ENCODE assay signal across 7 cellular contexts in the genomic region with DNA sequence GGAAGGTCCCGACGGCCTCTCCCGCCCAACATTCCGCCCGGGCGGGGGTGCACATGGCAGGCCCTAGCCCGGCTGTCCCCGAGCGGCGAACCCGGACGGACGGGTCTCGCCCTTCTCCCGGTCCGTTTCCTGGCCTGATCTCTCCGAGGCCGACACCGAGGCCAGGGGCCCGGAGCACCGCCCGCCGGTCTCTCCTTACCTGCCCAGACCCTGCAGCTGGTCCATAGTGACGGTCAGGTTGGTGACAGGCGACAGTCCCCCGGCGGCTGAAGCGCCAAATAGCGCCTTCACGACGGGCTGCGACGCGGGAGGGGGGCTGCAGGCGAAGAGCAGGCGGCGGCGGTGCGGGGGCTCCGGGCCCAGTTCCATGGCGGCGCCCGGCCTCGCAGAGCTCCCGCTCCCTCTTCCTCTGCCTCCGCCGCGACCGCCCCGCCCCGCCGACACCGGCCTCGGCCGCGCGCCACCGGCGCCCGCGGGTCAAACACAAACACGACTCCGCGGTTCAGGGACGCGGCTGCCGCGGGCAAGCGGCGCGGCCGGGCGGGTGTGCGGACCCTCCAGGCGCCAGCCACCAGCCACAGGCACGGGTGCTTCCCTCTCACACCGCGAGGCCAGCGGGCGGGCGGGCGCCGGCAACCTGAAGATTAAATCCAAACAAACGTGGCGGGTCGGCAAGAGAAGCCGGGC. TPM values are rescaled to one million over a fixed set of nuclear protein-coding genes. Genes with fewer than 3 reads are reported as not detected.
A peak's percentile ranks its signal among the peaks of the same experiment; 100 is the strongest.
DNase-seq lines count a peak whose midpoint lies in the region; ATAC-seq and TF ChIP-seq lines count a peak whose summit lies in the region.

No MANE protein-coding gene starts in this region.

- no peak for TF ChIP-seq CTCF in GM12875 (IDR thresholded peaks at IDR 0.05; ENCODE audit: borderline replicate concordance, insufficient read depth, low read depth, low read length)
- TF ChIP-seq CTCF in KMS-11 (conservative IDR thresholded peaks at IDR 0.05; ENCODE audit: low read depth, low read length), result no peak
- TF ChIP-seq CTCF in hepatocyte (IDR thresholded peaks at IDR 0.05; ENCODE audit: poor library complexity), result no peak
- no peak for TF ChIP-seq CTCF in sigmoid colon (IDR thresholded peaks at IDR 0.05)

- H3K27me3 Mint-ChIP-seq in activated naive CD4-positive, alpha-beta T cell treated with anti-CD3 and anti-CD28 coated beads, Interleukin-2, amount 10 ng/mL, durations not matched to agents 7 days and 5 days, result peaks cover under 1% of the 10 kb centered on the region

- H4K20me1 ChIP-seq in KMS-11 (ENCODE audit: insufficient read depth) (no peaks in the 10 kb centered on the region), hepatocyte (ENCODE audit: insufficient read depth, poor library complexity, severe bottlenecking) (no peaks in the 10 kb centered on the region)

- H3K4me2 ChIP-seq in KMS-11 (peak overlapping the region; percentile 42; the same call in 1 of the 2 replicates), hepatocyte (peak overlapping the region; percentile 97)

- no peaks in the 10 kb centered on the region for H3K27me3 ChIP-seq in KMS-11 (ENCODE audit: insufficient read depth, low read depth)
- H3K27me3 ChIP-seq in hepatocyte, result no peaks in the 10 kb centered on the region
- peaks cover 0 to 4% (median 0%) of the 10 kb centered on the region in 3 donors for H3K27me3 ChIP-seq in sigmoid colon

- CTCF ChIA-PET in activated naive CD4-positive, alpha-beta T cell treated with anti-CD3 and anti-CD28 coated beads, Interleukin-2, amount 10 ng/mL, durations not matched to agents 7 days and 5 days (lab: Charles Lee), result interaction anchor here (0.8 to 1.2 kb wide), 2 partner anchors 53 to 249 kb away, joined by 4 to 5 read pairs; partner anchors contain the start of gene ZNF589

- peak overlapping the region; percentile 81 for H3K4me3 Mint-ChIP-seq in activated naive CD4-positive, alpha-beta T cell treated with anti-CD3 and anti-CD28 coated beads, Interleukin-2, amount 10 ng/mL, durations not matched to agents 7 days and 5 days

- H3K9ac ChIP-seq in KMS-11, result peak overlapping the region; percentile 73; the same call in 1 of the 2 replicates

- H3K4me1 ChIP-seq in KMS-11 (ENCODE audit: low read depth, poor library complexity, severe bottlenecking), result peaks cover 17% of the 10 kb centered on the region
- peaks cover 11% of the 10 kb centered on the region for H3K4me1 ChIP-seq in hepatocyte (ENCODE audit: insufficient read depth)
- H3K4me1 ChIP-seq in sigmoid colon, result peaks cover 0 to 17% (median 14%) of the 10 kb centered on the region in 4 donors

- H3K79me2 ChIP-seq in KMS-11 (ENCODE audit: insufficient read depth, low read depth), result peaks cover 43% of the 10 kb centered on the region
- H3K79me2 ChIP-seq in hepatocyte, result peaks cover 37% of the 10 kb centered on the region

- peak overlapping the region; percentile 75 for H3K27ac Mint-ChIP-seq in activated naive CD4-positive, alpha-beta T cell treated with anti-CD3 and anti-CD28 coated beads, Interleukin-2, amount 10 ng/mL, durations not matched to agents 7 days and 5 days

- 1% methylated on average over 75 of the region's 87 CpGs for WGBS in hepatocyte (ENCODE audit: low lambda C conversion rate, missing lambda C conversion rate)
- WGBS in sigmoid colon, 2 donors, result 0 to 1% methylated on average over 87 of the region's 87 CpGs

- TF ChIP-seq POLR2A in sigmoid colon (IDR thresholded peaks at IDR 0.05), result no peak

- peaks cover 40% of the 10 kb centered on the region for H3K36me3 Mint-ChIP-seq in activated naive CD4-positive, alpha-beta T cell treated with anti-CD3 and anti-CD28 coated beads, Interleukin-2, amount 10 ng/mL, durations not matched to agents 7 days and 5 days

- peak overlapping the region; percentile 51 for H3K27ac ChIP-seq in KMS-11
- H3K27ac ChIP-seq in hepatocyte, result peak overlapping the region; percentile 78
- peak overlapping the region; percentile 15 to 74 (median 34) for H3K27ac ChIP-seq in sigmoid colon

- peak overlapping the region; percentile 33 for H2AFZ ChIP-seq in KMS-11 (ENCODE audit: low read depth)
- H2AFZ ChIP-seq in hepatocyte, result peak overlapping the region; percentile 57

- no peak for DNase-seq in activated naive CD4-positive, alpha-beta T cell treated with anti-CD3 and anti-CD28 coated beads, Interleukin-2, amount 10 ng/mL, durations not matched to agents 7 days and 5 days
- peak; percentile 74 for DNase-seq in hepatocyte (ENCODE audit: low spot score)
- DNase-seq in sigmoid colon, result no peak
- DNase-seq in NCI-H2227 (lab: John Stamatoyannopoulos, UW; ENCODE audit: unreplicated experiment), result no peak

- peak overlapping the region; percentile 92 for H3K4me3 ChIP-seq in GM12875 (ENCODE audit: low read depth, low read length)
- H3K4me3 ChIP-seq in KMS-11 (IDR thresholded peaks at IDR 0.05; ENCODE audit: insufficient read depth, low read depth, low read length), result no peak overlapping the region
- peak overlapping the region; percentile 73 for H3K4me3 ChIP-seq in hepatocyte
- peak overlapping the region; percentile 46 to 73 (median 68) for H3K4me3 ChIP-seq in sigmoid colon

- no peaks in the 10 kb centered on the region for H3K9me3 Mint-ChIP-seq in activated naive CD4-positive, alpha-beta T cell treated with anti-CD3 and anti-CD28 coated beads, Interleukin-2, amount 10 ng/mL, durations not matched to agents 7 days and 5 days

- peaks cover 37% of the 10 kb centered on the region for H3K4me1 Mint-ChIP-seq in activated naive CD4-positive, alpha-beta T cell treated with anti-CD3 and anti-CD28 coated beads, Interleukin-2, amount 10 ng/mL, durations not matched to agents 7 days and 5 days

- ATAC-seq in GM21737 (IDR thresholded peaks at IDR 0.05; ENCODE audit: unreplicated experiment), result peak; percentile 28

- intact Hi-C loops in sigmoid colon (cut with DNase I), result loop anchor here (2.0 kb wide), 1 partner anchor 53 kb away; the partner anchor contains the start of gene ZNF589

- H3K9me3 ChIP-seq in hepatocyte (ENCODE audit: low read depth) (no peaks in the 10 kb centered on the region), sigmoid colon (no peaks in the 10 kb centered on the region)

- no peaks in the 10 kb centered on the region for H3K9me2 ChIP-seq in hepatocyte (replicated peaks; ENCODE audit: insufficient read depth)

- H3K36me3 ChIP-seq in KMS-11 (ENCODE audit: insufficient read depth) (peaks cover 4% of the 10 kb centered on the region; the same call in 1 of the 2 replicates), hepatocyte (replicated peaks; ENCODE audit: insufficient read depth, low read depth) (no peaks in the 10 kb centered on the region), sigmoid colon (no peaks in the 10 kb centered on the region)

- TF ChIP-seq EP300 in sigmoid colon (IDR thresholded peaks at IDR 0.05), result no peak

RNA-seq across cellular contexts. Expression of gene CDC25A, which starts 0.5 kb away (rescaled TPM):
- 5.3 and 7.9 TPM in 2 replicates for total RNA-seq in hepatocyte
- polyA plus RNA-seq in hepatocyte, result 3.7 and 5.5 TPM in 2 replicates
- total RNA-seq in sigmoid colon, result 1 to 10 TPM in 1 of 4 donors, under 1 TPM in 2, not detected in 1; 0.27 to 3.9 (median 0.28) TPM
- polyA plus RNA-seq in sigmoid colon, result 1 to 10 TPM; 1.2 to 8.1 (median 3.9) TPM

RNA-seq across cellular contexts. Expression of gene CAMP, which starts 35.6 kb away (rescaled TPM):
- total RNA-seq in hepatocyte (not detected in 2 replicates), sigmoid colon (1 to 10 TPM in 1 of 4 donors, not detected in 3; 1.1 TPM)
- polyA plus RNA-seq in hepatocyte (0.36 TPM in 1 of 2 replicates, not detected in the other), sigmoid colon (1 to 10 TPM in 1 of 3 donors, not detected in 2; 1.2 TPM)

RNA-seq across cellular contexts. Expression of gene ZNF589, which starts 53.2 kb away (rescaled TPM):
- 3.5 and 6.3 TPM in 2 replicates for total RNA-seq in hepatocyte
- polyA plus RNA-seq in hepatocyte, result 3.9 and 4.2 TPM in 2 replicates
- total RNA-seq in sigmoid colon, result 10 to 100 TPM in 2 of 4 donors, 1 to 10 TPM in 2; 5.7 to 24.1 (median 10.8) TPM
- polyA plus RNA-seq in sigmoid colon, result 1 to 10 TPM; 1.2 to 8.1 (median 1.8) TPM
